ENCODE assay signal across 1 cellular context in the genomic region with DNA sequence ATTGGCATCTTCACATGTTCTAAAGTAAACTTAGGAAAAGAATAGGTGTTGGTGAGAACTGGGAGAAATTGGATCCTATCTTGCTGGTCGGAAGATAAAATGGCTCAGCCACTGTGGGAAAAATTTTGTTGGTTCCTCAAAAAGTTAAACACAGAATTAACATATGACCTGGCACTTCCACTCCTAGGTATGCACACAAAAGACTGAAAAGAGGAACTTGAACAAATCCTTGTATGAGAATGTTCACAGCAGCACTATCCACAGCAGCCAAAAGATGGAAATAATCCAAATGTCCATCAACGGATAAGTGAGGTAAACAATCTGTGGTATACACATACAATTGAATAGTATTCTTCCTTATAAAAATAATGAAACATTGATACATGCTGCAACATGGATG.
TF ChIP-seq lines count a peak whose summit lies in the region.

No MANE protein-coding gene starts in this region.

TF ChIP-seq in GM12878, 131 proteins besides CTCF, POLR2A, EP300 and RAD21 (continued from another document):
- TF ChIP-seq MYC (IDR thresholded peaks at IDR 0.05; ENCODE audit: insufficient read depth, insufficient read length, insufficient replicate concordance, low read length, severe bottlenecking) (no peak), SPI1 (IDR thresholded peaks at IDR 0.05; ENCODE audit: borderline replicate concordance, insufficient read depth, low read depth, low read length) (peak; percentile 67; the same call in 1 of the 2 replicates), IKZF2 (IDR thresholded peaks at IDR 0.05) (peak; percentile 15 to 46; a peak in 2 of 4 replicates), TBL1XR1 (IDR thresholded peaks at IDR 0.05; ENCODE audit: low read depth, low read length) (no peak)
TF ChIP-seq in GM12878: peak in this region for 2.
